Comparison of ENCODE assay signal across 14 cellular contexts in the genomic region with DNA sequence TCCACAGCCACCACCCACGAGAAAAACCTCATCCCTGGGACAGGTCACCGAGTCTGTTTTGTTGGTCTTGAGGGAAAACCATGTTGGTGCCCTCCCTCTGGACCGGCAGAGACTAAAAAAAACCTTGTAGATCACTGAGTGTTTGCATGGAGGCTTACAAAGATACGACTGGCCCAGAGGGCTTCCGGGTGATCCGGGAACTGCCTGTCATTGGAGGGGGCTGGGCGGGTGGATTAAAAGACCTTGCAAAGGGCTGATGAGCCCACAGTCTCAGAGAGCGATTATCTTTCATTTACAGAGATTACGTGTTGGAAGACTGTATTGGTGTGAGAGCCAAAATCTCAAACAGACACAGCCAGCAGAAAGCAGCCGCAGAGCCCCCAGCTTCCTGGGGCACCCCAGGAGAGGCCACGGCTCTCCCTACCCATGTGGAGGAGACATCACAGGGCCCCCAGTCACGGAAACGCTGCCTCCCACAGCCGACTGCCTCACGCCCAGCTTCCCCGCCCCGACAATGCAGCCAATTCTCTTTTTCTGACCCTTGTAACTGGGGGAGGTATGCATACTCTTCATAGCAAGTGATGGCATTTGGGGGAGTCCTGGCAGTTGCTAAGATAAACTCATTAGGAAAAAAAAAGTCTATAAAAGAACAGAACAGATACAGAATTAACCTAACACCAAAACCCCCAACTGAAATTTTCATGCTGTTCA.
A peak's percentile ranks its signal among the peaks of the same experiment; 100 is the strongest.
DNase-seq lines count a peak whose midpoint lies in the region; ATAC-seq and TF ChIP-seq lines count a peak whose summit lies in the region.
"Had no signal": no experiment of that assay in that cellular context is flagged by ENCODE, and none has a peak within 500 bp of the region (broad histone marks: within the 10 kb centered on the region; RNA-seq: fewer than 3 reads in every experiment).

No MANE protein-coding gene starts in this region.

- no peaks in the 10 kb centered on the region for H3K9me3 Mint-ChIP-seq in activated T-helper 1 cell treated with anti-CD3 and anti-CD28 coated beads, Interleukin-12 subunit alpha, Interleukin-12 subunit beta, Interleukin-2, Interleukin-4 antibody, amounts not matched to agents 30 ng/mL and 10 ng/mL and 1 ng/mL, durations not matched to agents 14 hours and 24 hours and 36 hours

- H3K4me3 ChIP-seq in dorsolateral prefrontal cortex, result peak overlapping the region in 50 of 59 donors; percentile 0 to 65 (median 48)
- H3K4me3 ChIP-seq: A549, prostate gland had no signal

- no peaks in the 10 kb centered on the region for H3K4me1 Mint-ChIP-seq in activated T-helper 1 cell treated with anti-CD3 and anti-CD28 coated beads, Interleukin-12 subunit alpha, Interleukin-12 subunit beta, Interleukin-2, Interleukin-4 antibody, amounts not matched to agents 30 ng/mL and 10 ng/mL and 1 ng/mL, durations not matched to agents 14 hours and 24 hours and 36 hours (ENCODE audit: low read depth)

- peaks cover 0 to 66% (median 6%) of the 10 kb centered on the region in 45 donors for H3K27me3 ChIP-seq in dorsolateral prefrontal cortex

- intact Hi-C loops in dorsolateral prefrontal cortex (cut with DNase I), result no loop called here
- intact Hi-C loops in activated T-helper 1 cell treated with anti-CD3 and anti-CD28 coated beads, Interleukin-12 subunit alpha, Interleukin-12 subunit beta, Interleukin-2, Interleukin-4 antibody, amounts not matched to agents 30 ng/mL and 10 ng/mL and 1 ng/mL, durations not matched to agents 14 hours and 24 hours and 36 hours (cut with micrococcal nuclease), result no loop called here

- no peak for TF ChIP-seq CTCF in dorsolateral prefrontal cortex (IDR thresholded peaks at IDR 0.05 in 54 of 56, conservative IDR thresholded peaks at IDR 0.05 in 2 of 56; ENCODE audit: low read depth in 1 of 56, partially characterized antibody in 56 of 56)
- TF ChIP-seq CTCF in omental fat pad (IDR thresholded peaks at IDR 0.05), result no peak

- H3K27me3 Mint-ChIP-seq in activated T-helper 1 cell treated with anti-CD3 and anti-CD28 coated beads, Interleukin-12 subunit alpha, Interleukin-12 subunit beta, Interleukin-2, Interleukin-4 antibody, amounts not matched to agents 30 ng/mL and 10 ng/mL and 1 ng/mL, durations not matched to agents 14 hours and 24 hours and 36 hours (ENCODE audit: insufficient read depth), result peaks cover 29% of the 10 kb centered on the region

- H3K36me3 Mint-ChIP-seq in activated T-helper 1 cell treated with anti-CD3 and anti-CD28 coated beads, Interleukin-12 subunit alpha, Interleukin-12 subunit beta, Interleukin-2, Interleukin-4 antibody, amounts not matched to agents 30 ng/mL and 10 ng/mL and 1 ng/mL, durations not matched to agents 14 hours and 24 hours and 36 hours (ENCODE audit: low read depth), result no peaks in the 10 kb centered on the region

- ATAC-seq in omental fat pad (ENCODE audit: low FRiP score), result peak; percentile 37
- ATAC-seq in HG02973 (IDR thresholded peaks at IDR 0.05; ENCODE audit: unreplicated experiment), result no peak
- ATAC-seq: A549 had no signal

- H3K27ac ChIP-seq in dorsolateral prefrontal cortex, result peak overlapping the region in 32 of 59 donors; percentile 1 to 86 (median 42)
- H3K27ac ChIP-seq: A549, KMS-11, prostate gland had no signal

- no peak overlapping the region for H3K4me3 Mint-ChIP-seq in activated T-helper 1 cell treated with anti-CD3 and anti-CD28 coated beads, Interleukin-12 subunit alpha, Interleukin-12 subunit beta, Interleukin-2, Interleukin-4 antibody, amounts not matched to agents 30 ng/mL and 10 ng/mL and 1 ng/mL, durations not matched to agents 14 hours and 24 hours and 36 hours

- DNase-seq in NCI-H510A treated with DMSO at 0.1 percent for 48 hours (lab: John Stamatoyannopoulos, UW), result peak; percentile 13
- DNase-seq in NCI-H510A (lab: John Stamatoyannopoulos, UW), result no peak
- DNase-seq in NCI-H146 (lab: John Stamatoyannopoulos, UW), result peak; percentile 76
- DNase-seq in dorsolateral prefrontal cortex, result peak in 1 of 10 donors; percentile 27
- DNase-seq in omental fat pad (ENCODE audit: low spot score), result no peak
- no peak for DNase-seq in activated T-helper 1 cell treated with anti-CD3 and anti-CD28 coated beads, Interleukin-12 subunit alpha, Interleukin-12 subunit beta, Interleukin-2, Interleukin-4 antibody, amounts not matched to agents 30 ng/mL and 10 ng/mL and 1 ng/mL, durations not matched to agents 14 hours and 24 hours and 36 hours (ENCODE audit: low spot score)
- no peak for DNase-seq in NCI-H2171 (lab: John Stamatoyannopoulos, UW)
- DNase-seq: effector memory CD4-positive, alpha-beta T cell; NCI-H1105 treated with DMSO at 0.1 percent for 48 hours; stimulated activated naive CD4-positive, alpha-beta T cell treated with Interleukin-2 at 50 U/mL for 16 hours had no signal

- H3K27ac Mint-ChIP-seq in activated T-helper 1 cell treated with anti-CD3 and anti-CD28 coated beads, Interleukin-12 subunit alpha, Interleukin-12 subunit beta, Interleukin-2, Interleukin-4 antibody, amounts not matched to agents 30 ng/mL and 10 ng/mL and 1 ng/mL, durations not matched to agents 14 hours and 24 hours and 36 hours, result no peak overlapping the region

Comparison
In these comparisons a context has a peak if more than half of its experiments do, and no peak if none do; other contexts are left out.
1. DNase-seq: peak in NCI-H510A treated with DMSO at 0.1 percent for 48 hours (single experiment) and NCI-H146 (single experiment); none in NCI-H510A (single experiment), omental fat pad (single experiment), activated T-helper 1 cell treated with anti-CD3 and anti-CD28 coated beads, Interleukin-12 subunit alpha, Interleukin-12 subunit beta, Interleukin-2, Interleukin-4 antibody, amounts not matched to agents 30 ng/mL and 10 ng/mL and 1 ng/mL, durations not matched to agents 14 hours and 24 hours and 36 hours (single experiment) and NCI-H2171 (single experiment).